Comparison of ENCODE assay signal across 1 cellular context in the genomic region with DNA sequence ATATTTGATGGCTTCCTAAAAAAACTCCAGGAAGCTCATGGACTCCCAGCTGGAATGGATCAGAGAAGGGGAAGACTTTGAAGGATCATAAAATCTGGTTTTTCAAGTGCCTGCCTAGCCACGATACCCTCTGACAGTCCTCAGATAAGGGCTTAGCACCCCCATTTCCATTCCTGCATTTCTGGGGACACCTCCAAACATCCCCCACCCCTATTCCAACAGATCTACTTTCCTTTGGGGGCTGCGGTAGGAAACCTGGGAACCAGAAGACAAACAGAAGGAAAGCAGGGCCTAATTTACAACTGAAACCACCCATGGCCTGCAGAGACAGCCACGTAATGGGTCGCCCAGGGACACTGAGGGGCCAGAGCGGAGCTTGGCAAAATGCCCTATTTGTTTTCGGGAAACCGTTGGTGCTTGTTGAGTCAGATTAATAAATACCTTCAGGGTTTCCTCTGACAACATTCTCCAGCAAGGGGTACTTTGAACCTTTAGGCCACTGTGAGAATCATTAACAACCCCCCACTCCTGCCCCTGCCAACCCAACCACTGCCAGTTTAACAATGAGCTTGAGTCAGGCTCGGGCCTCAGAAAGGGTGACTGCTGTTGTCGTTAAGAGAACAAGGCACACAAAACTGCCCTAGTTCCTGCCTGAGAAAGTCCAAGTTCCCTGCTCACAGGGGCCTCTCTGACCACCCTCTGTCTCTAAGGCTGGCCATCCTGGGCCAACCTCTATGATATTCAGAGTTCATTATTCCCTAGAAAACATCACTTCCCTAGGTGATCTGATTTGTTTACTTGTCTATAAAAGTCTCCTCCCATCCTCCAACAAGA.
TF ChIP-seq lines count a peak whose summit lies in the region.

No MANE protein-coding gene starts in this region.

TF ChIP-seq in HEK293, 187 proteins besides CTCF, POLR2A, EP300 and RAD21 (continued from another document and continues in another):
- no peak for TF ChIP-seq ZNF362 (tag by site-specific recombination; IDR thresholded peaks at IDR 0.05)
- peak; percentile 83 for TF ChIP-seq GLIS2 (tag by site-specific recombination; IDR thresholded peaks at IDR 0.05)
- no peak for TF ChIP-seq ZNF529 (tag by site-specific recombination; IDR thresholded peaks at IDR 0.05; ENCODE audit: insufficient replicate concordance)
- TF ChIP-seq KLF7 (tag by site-specific recombination; IDR thresholded peaks at IDR 0.05; ENCODE audit: borderline replicate concordance): no peak
- TF ChIP-seq, protein P1, sequence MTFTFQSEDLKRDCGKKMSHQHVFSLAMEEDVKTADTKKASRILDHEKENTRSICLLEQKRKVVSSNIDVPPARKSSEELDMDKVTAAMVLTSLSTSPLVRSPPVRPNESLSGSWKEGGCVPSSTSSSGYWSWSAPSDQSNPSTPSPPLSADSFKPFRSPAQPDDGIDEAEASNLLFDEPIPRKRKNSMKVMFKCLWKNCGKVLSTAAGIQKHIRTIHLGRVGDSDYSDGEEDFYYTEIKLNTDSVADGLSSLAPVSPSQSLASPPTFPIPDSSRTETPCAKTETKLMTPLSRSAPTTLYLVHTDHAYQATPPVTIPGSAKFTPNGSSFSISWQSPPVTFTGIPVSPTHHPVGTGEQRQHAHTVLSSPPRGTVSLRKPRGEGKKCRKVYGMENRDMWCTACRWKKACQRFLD (tag by site-specific recombination; IDR thresholded peaks at IDR 0.05): no peak
- TF ChIP-seq GLI2 (tag by site-specific recombination; IDR thresholded peaks at IDR 0.05; ENCODE audit: borderline replicate concordance, low read depth): no peak
- no peak for TF ChIP-seq ZNF571 (tag by site-specific recombination; IDR thresholded peaks at IDR 0.05)
- TF ChIP-seq BCL6B (tag by site-specific recombination; IDR thresholded peaks at IDR 0.05): no peak
- no peak for TF ChIP-seq SETDB1 (IDR thresholded peaks at IDR 0.05; ENCODE audit: insufficient read length, low read length)
- no peak for TF ChIP-seq ZNF645 (tag by site-specific recombination; IDR thresholded peaks at IDR 0.05)
- TF ChIP-seq HIC1 (tag by site-specific recombination; IDR thresholded peaks at IDR 0.05): peak; percentile 74; the same call in 1 of the 2 replicates
- TF ChIP-seq ZNF174 (tag by site-specific recombination; IDR thresholded peaks at IDR 0.05): no peak
- TF ChIP-seq, protein P2, sequence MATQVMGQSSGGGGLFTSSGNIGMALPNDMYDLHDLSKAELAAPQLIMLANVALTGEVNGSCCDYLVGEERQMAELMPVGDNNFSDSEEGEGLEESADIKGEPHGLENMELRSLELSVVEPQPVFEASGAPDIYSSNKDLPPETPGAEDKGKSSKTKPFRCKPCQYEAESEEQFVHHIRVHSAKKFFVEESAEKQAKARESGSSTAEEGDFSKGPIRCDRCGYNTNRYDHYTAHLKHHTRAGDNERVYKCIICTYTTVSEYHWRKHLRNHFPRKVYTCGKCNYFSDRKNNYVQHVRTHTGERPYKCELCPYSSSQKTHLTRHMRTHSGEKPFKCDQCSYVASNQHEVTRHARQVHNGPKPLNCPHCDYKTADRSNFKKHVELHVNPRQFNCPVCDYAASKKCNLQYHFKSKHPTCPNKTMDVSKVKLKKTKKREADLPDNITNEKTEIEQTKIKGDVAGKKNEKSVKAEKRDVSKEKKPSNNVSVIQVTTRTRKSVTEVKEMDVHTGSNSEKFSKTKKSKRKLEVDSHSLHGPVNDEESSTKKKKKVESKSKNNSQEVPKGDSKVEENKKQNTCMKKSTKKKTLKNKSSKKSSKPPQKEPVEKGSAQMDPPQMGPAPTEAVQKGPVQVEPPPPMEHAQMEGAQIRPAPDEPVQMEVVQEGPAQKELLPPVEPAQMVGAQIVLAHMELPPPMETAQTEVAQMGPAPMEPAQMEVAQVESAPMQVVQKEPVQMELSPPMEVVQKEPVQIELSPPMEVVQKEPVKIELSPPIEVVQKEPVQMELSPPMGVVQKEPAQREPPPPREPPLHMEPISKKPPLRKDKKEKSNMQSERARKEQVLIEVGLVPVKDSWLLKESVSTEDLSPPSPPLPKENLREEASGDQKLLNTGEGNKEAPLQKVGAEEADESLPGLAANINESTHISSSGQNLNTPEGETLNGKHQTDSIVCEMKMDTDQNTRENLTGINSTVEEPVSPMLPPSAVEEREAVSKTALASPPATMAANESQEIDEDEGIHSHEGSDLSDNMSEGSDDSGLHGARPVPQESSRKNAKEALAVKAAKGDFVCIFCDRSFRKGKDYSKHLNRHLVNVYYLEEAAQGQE (tag by site-specific recombination; IDR thresholded peaks at IDR 0.05): no peak
- TF ChIP-seq, protein P3, sequence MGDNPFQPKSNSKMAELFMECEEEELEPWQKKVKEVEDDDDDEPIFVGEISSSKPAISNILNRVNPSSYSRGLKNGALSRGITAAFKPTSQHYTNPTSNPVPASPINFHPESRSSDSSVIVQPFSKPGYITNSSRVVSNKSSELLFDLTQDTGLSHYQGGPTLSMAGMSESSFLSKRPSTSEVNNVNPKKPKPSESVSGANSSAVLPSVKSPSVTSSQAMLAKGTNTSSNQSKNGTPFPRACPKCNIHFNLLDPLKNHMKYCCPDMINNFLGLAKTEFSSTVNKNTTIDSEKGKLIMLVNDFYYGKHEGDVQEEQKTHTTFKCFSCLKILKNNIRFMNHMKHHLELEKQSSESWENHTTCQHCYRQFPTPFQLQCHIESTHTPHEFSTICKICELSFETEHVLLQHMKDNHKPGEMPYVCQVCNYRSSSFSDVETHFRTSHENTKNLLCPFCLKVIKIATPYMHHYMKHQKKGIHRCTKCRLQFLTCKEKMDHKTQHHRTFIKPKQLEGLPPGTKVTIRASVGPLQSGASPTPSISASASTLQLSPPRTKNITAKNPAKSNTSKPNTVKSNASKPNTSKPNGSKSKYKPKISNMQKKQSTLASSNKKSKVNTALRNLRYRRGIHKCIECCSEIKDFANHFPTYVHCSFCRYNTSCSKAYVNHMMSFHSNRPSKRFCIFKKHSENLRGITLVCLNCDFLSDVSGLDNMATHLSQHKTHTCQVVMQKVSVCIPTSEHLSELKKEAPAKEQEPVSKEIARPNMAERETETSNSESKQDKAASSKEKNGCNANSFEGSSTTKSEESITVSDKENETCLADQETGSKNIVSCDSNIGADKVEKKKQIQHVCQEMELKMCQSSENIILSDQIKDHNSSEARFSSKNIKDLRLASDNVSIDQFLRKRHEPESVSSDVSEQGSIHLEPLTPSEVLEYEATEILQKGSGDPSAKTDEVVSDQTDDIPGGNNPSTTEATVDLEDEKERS (tag by site-specific recombination; IDR thresholded peaks at IDR 0.05): no peak
- TF ChIP-seq ZNF423 (tag by site-specific recombination; IDR thresholded peaks at IDR 0.05): peak; percentile 57
- TF ChIP-seq ZNF398 (tag by site-specific recombination; IDR thresholded peaks at IDR 0.05): peak; percentile 79
- no peak for TF ChIP-seq ZNF585B (tag by site-specific recombination; IDR thresholded peaks at IDR 0.05)
- peak; percentile 74; the same call in 1 of the 2 replicates for TF ChIP-seq ZSCAN30 (tag by site-specific recombination; IDR thresholded peaks at IDR 0.05)
- no peak for TF ChIP-seq ZSCAN5A (tag by site-specific recombination; IDR thresholded peaks at IDR 0.05)
- no peak for TF ChIP-seq ZNF623 (tag by site-specific recombination; IDR thresholded peaks at IDR 0.05)
- no peak; the same call in none of the 2 replicates for TF ChIP-seq ZBTB20 (tag by site-specific recombination; IDR thresholded peaks at IDR 0.05)
- TF ChIP-seq ZNF658 (tag by site-specific recombination; IDR thresholded peaks at IDR 0.05): no peak
- no peak for TF ChIP-seq ZNF169 (tag by site-specific recombination; IDR thresholded peaks at IDR 0.05)
- no peak for TF ChIP-seq MYNN (tag by site-specific recombination; IDR thresholded peaks at IDR 0.05; ENCODE audit: borderline replicate concordance)
- TF ChIP-seq ZNF501 (tag by site-specific recombination; IDR thresholded peaks at IDR 0.05): no peak
